11 cellular contexts compared by ENCODE assay signal in the genomic region with DNA sequence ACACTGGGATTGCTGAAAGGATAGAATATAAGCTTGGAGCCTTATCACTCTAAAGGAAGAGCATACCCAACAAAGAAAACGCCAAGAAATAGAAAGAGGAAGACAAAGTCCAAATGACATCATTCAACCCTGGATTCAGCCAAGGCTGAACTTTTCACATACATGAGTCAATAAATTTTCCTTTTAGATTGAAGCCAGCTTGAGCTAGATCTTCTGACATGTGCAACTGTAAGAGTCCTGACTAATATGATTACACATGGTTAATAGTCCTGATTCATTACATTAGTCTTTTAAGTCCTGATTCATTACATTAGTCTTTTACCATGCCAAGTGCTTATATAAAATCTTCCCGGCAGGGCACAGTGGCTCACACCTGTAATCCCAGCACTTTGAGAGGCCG. TPM values are rescaled to one million over a fixed set of nuclear protein-coding genes. Genes with fewer than 3 reads are reported as not detected.
DNase-seq lines count a peak whose midpoint lies in the region; ATAC-seq and TF ChIP-seq lines count a peak whose summit lies in the region.
"Had no signal": no experiment of that assay in that cellular context is flagged by ENCODE, and none has a peak within 500 bp of the region (broad histone marks: within the 10 kb centered on the region; RNA-seq: fewer than 3 reads in every experiment).

No MANE protein-coding gene starts in this region.

- no peak overlapping the region for H3K27ac ChIP-seq in colonic mucosa
- H3K27ac ChIP-seq in naive thymus-derived CD4-positive, alpha-beta T cell (ENCODE audit: low read depth, low read length), result no peak overlapping the region

- H3K9ac ChIP-seq in colonic mucosa (ENCODE audit: low read depth in 2 of 2, low read length in 2 of 2), result no peak overlapping the region

- intact Hi-C loops in colonic mucosa (cut with DNase I) (no loop called here), left cardiac atrium (cut with DNase I) (no loop called here), posterior vena cava (cut with DNase I) (no loop called here)
- intact Hi-C loops in naive thymus-derived CD4-positive, alpha-beta T cell (cut with micrococcal nuclease), result no loop called here

- DNase-seq in ELR (ENCODE audit: low read depth) (peak; percentile 92), NCI-H226 (peak; percentile 85), colonic mucosa (peak; percentile 21), left cardiac atrium (no peak), posterior vena cava (ENCODE audit: low spot score) (no peak)
- DNase-seq in naive thymus-derived CD4-positive, alpha-beta T cell, result no peak
- DNase-seq in stimulated activated CD4-positive, alpha-beta T cell treated with anti-CD3 and anti-CD28 coated beads, Interleukin-4, amount 100 ng/mL, for 24 hours, result no peak
- DNase-seq: activated CD8-positive, alpha-beta memory T cell treated with anti-CD3 and anti-CD28 coated beads, Interleukin-2, amount 10 ng/mL, durations not matched to agents 7 days and 5 days; naive B cell; SW 1271 had no signal

- H3K4me1 Mint-ChIP-seq in naive thymus-derived CD4-positive, alpha-beta T cell, result peaks cover 0 to 11% (median 5%) of the 10 kb centered on the region in 7 donors
- H3K4me1 Mint-ChIP-seq: activated CD8-positive, alpha-beta memory T cell treated with anti-CD3 and anti-CD28 coated beads, Interleukin-2, amount 10 ng/mL, durations not matched to agents 7 days and 5 days had no signal

- H3K27me3 ChIP-seq in colonic mucosa, result no peaks in the 10 kb centered on the region
- no peaks in the 10 kb centered on the region for H3K27me3 ChIP-seq in naive thymus-derived CD4-positive, alpha-beta T cell (ENCODE audit: control insufficient read depth in 2 of 2, insufficient read depth in 2 of 2, low read length in 2 of 2)

- POLR2A ChIA-PET in naive thymus-derived CD4-positive, alpha-beta T cell (lab: Charles Lee), result no interaction called here

- peaks cover 0 to 3% (median 0%) of the 10 kb centered on the region in 5 donors for H3K36me3 Mint-ChIP-seq in naive thymus-derived CD4-positive, alpha-beta T cell
- H3K36me3 Mint-ChIP-seq: activated CD8-positive, alpha-beta memory T cell treated with anti-CD3 and anti-CD28 coated beads, Interleukin-2, amount 10 ng/mL, durations not matched to agents 7 days and 5 days; naive B cell had no signal

- H3K4me3 ChIP-seq in colonic mucosa, result no peak overlapping the region
- no peak overlapping the region for H3K4me3 ChIP-seq in naive thymus-derived CD4-positive, alpha-beta T cell (ENCODE audit: low read length)

- ATAC-seq in naive thymus-derived CD4-positive, alpha-beta T cell, result peak; percentile 71
- ATAC-seq in left cardiac atrium (no peak), GM18873 (IDR thresholded peaks at IDR 0.05; ENCODE audit: low FRiP score, unreplicated experiment) (no peak)
- ATAC-seq: activated CD8-positive, alpha-beta memory T cell treated with anti-CD3 and anti-CD28 coated beads, Interleukin-2, amount 10 ng/mL, durations not matched to agents 7 days and 5 days had no signal

- no peak overlapping the region for H3K27ac Mint-ChIP-seq in naive thymus-derived CD4-positive, alpha-beta T cell
- H3K27ac Mint-ChIP-seq: activated CD8-positive, alpha-beta memory T cell treated with anti-CD3 and anti-CD28 coated beads, Interleukin-2, amount 10 ng/mL, durations not matched to agents 7 days and 5 days; naive B cell had no signal

- peaks cover 0 to 2% (median 0%) of the 10 kb centered on the region in 11 donors for H3K9me3 Mint-ChIP-seq in naive thymus-derived CD4-positive, alpha-beta T cell

- no peaks in the 10 kb centered on the region for H3K4me1 ChIP-seq in colonic mucosa
- H3K4me1 ChIP-seq in naive thymus-derived CD4-positive, alpha-beta T cell (ENCODE audit: control insufficient read depth in 2 of 2, insufficient read depth in 2 of 2, low read length in 2 of 2), result no peaks in the 10 kb centered on the region

- no peak overlapping the region for H3K4me3 Mint-ChIP-seq in naive thymus-derived CD4-positive, alpha-beta T cell
- H3K4me3 Mint-ChIP-seq: activated CD8-positive, alpha-beta memory T cell treated with anti-CD3 and anti-CD28 coated beads, Interleukin-2, amount 10 ng/mL, durations not matched to agents 7 days and 5 days had no signal

- H3K36me3 ChIP-seq in colonic mucosa, result no peaks in the 10 kb centered on the region
- H3K36me3 ChIP-seq in naive thymus-derived CD4-positive, alpha-beta T cell (ENCODE audit: control insufficient read depth in 2 of 3, insufficient read depth in 3 of 3, low read length in 3 of 3), result no peaks in the 10 kb centered on the region

- H3K27me3 Mint-ChIP-seq in naive thymus-derived CD4-positive, alpha-beta T cell, result peaks cover 0 to 18% (median 0%) of the 10 kb centered on the region in 5 donors

- TF ChIP-seq CTCF in colonic mucosa (IDR thresholded peaks at IDR 0.05), result no peak

- CTCF ChIA-PET in naive thymus-derived CD4-positive, alpha-beta T cell (lab: Charles Lee), result no interaction called here

- H3K9me3 ChIP-seq in colonic mucosa, result no peaks in the 10 kb centered on the region
- H3K9me3 ChIP-seq in naive thymus-derived CD4-positive, alpha-beta T cell (ENCODE audit: control insufficient read depth in 2 of 3, low read length in 3 of 3), result no peaks in the 10 kb centered on the region

RNA-seq across cellular contexts. Expression of a gene that starts 13.6 kb away (rescaled TPM):
- total RNA-seq in colonic mucosa (10 to 100 TPM; 15.7 to 24.7 TPM), left cardiac atrium (10 to 100 TPM; 14.2 to 17.7 TPM), posterior vena cava (10 to 100 TPM; 32.5 to 35.9 TPM)
- total RNA-seq in naive thymus-derived CD4-positive, alpha-beta T cell, result 10 to 100 TPM; 31.3 to 76.6 (median 40.8) TPM
- polyA plus RNA-seq in naive thymus-derived CD4-positive, alpha-beta T cell, result 10 to 100 TPM; 24.8 to 30.3 TPM

RNA-seq across cellular contexts. Expression of a gene that starts 49.6 kb away (rescaled TPM):
- 100 to 1,000 TPM in 1 of 2 donors, 10 to 100 TPM in 1; 81.1 to 124 TPM for total RNA-seq in colonic mucosa
- 10 to 100 TPM; 54.6 to 77.1 (median 66.6) TPM for total RNA-seq in naive thymus-derived CD4-positive, alpha-beta T cell
- 10 to 100 TPM; 20.2 to 30.8 TPM for polyA plus RNA-seq in naive thymus-derived CD4-positive, alpha-beta T cell
- 100 to 1,000 TPM; 213 to 259 TPM for total RNA-seq in left cardiac atrium
- total RNA-seq in posterior vena cava, result 100 to 1,000 TPM; 355 to 403 TPM

Comparison
In these comparisons a context has a peak if more than half of its experiments do, and no peak if none do; other contexts are left out.
1. DNase-seq: peak in ELR (single experiment), NCI-H226 (single experiment) and colonic mucosa (single experiment); none in naive thymus-derived CD4-positive, alpha-beta T cell (0 of 9), stimulated activated CD4-positive, alpha-beta T cell treated with anti-CD3 and anti-CD28 coated beads, Interleukin-4, amount 100 ng/mL, for 24 hours (single experiment), left cardiac atrium (single experiment) and posterior vena cava (single experiment).